Comparison of ENCODE assay signal across 22 cellular contexts in genomic region chr4:8257854-8258253, GRCh38. TPM values are rescaled to one million over a fixed set of nuclear protein-coding genes. Genes with fewer than 3 reads are reported as not detected.
A peak's percentile ranks its signal among the peaks of the same experiment; 100 is the strongest.
DNase-seq lines count a peak whose midpoint lies in the region; ATAC-seq and TF ChIP-seq lines count a peak whose summit lies in the region.
"Had no signal": no experiment of that assay in that cellular context is flagged by ENCODE, and none has a peak within 500 bp of the region (broad histone marks: within the 10 kb centered on the region; RNA-seq: fewer than 3 reads in every experiment).

No MANE protein-coding gene starts in this region.

- peaks cover 51 to 61% (median 59%) of the 10 kb centered on the region in 10 experiments for H3K4me1 ChIP-seq in BLaER1 treated with 17β-estradiol and CSF1 and Interleukin-3, amounts not matched to agents 10 nM and 100 nM
- peaks cover 44 to 46% of the 10 kb centered on the region in 2 experiments for H3K4me1 ChIP-seq in trophoblast cell (ENCODE audit: control insufficient read depth in 1 of 2, insufficient read depth in 2 of 2, low read length in 2 of 2)
- no peaks in the 10 kb centered on the region for H3K4me1 ChIP-seq in CD8-positive, alpha-beta T cell (ENCODE audit: insufficient read depth, low read length)
- peaks cover 0 to 3% of the 10 kb centered on the region in 2 donors for H3K4me1 ChIP-seq in adrenal gland (replicated peaks in 1 of 2)
- H3K4me1 ChIP-seq: BE2C had no signal

- TF ChIP-seq POLR2A in adrenal gland (IDR thresholded peaks at IDR 0.05): no peak

- no peak overlapping the region for H3K27ac ChIP-seq in BLaER1 treated with 17β-estradiol and CSF1 and Interleukin-3, amounts not matched to agents 10 nM and 100 nM
- H3K27ac ChIP-seq in trophoblast cell (ENCODE audit: low read depth, low read length) (no peak overlapping the region), adrenal gland (no peak overlapping the region)
- no peak overlapping the region for H3K27ac ChIP-seq in CD8-positive, alpha-beta T cell (ENCODE audit: low read depth, low read length)
- H3K27ac ChIP-seq: A549, C4-2B had no signal

- H3K36me3 ChIP-seq in BLaER1 treated with 17β-estradiol and CSF1 and Interleukin-3, amounts not matched to agents 10 nM and 100 nM: no peaks in the 10 kb centered on the region
- H3K36me3 ChIP-seq in trophoblast cell (ENCODE audit: control insufficient read depth in 1 of 2, insufficient read depth in 2 of 2, low read length in 2 of 2) (no peaks in the 10 kb centered on the region), adrenal gland (replicated peaks in 1 of 2) (no peaks in the 10 kb centered on the region)
- no peaks in the 10 kb centered on the region for H3K36me3 ChIP-seq in CD8-positive, alpha-beta T cell (ENCODE audit: insufficient read depth, low read length)
- H3K36me3 ChIP-seq: BE2C had no signal

- H3K4me3 ChIP-seq in BLaER1 treated with 17β-estradiol and CSF1 and Interleukin-3, amounts not matched to agents 10 nM and 100 nM: no peak overlapping the region
- H3K4me3 ChIP-seq in trophoblast cell (ENCODE audit: low read depth, low read length): no peak overlapping the region
- no peak overlapping the region for H3K4me3 ChIP-seq in CD8-positive, alpha-beta T cell (ENCODE audit: low read depth, low read length)
- no peak overlapping the region for H3K4me3 ChIP-seq in adrenal gland
- H3K4me3 ChIP-seq: A549, GM12878, GM23338 had no signal

- H4K20me1 ChIP-seq in BLaER1 treated with 17β-estradiol and CSF1 and Interleukin-3, amounts not matched to agents 10 nM and 100 nM: no peaks in the 10 kb centered on the region

- H3K36me3 Mint-ChIP-seq in chondrocyte (ENCODE audit: low read depth): no peaks in the 10 kb centered on the region
- H3K36me3 Mint-ChIP-seq in CD8-positive, alpha-beta T cell: no peaks in the 10 kb centered on the region
- H3K36me3 Mint-ChIP-seq: CD4-positive, CD25-positive, alpha-beta regulatory T cell; CD8-positive, alpha-beta memory T cell had no signal

- H2AFZ ChIP-seq in trophoblast cell (ENCODE audit: insufficient read depth, low read length, poor library complexity): no peak overlapping the region
- H2AFZ ChIP-seq: GM23338 had no signal

- TF ChIP-seq CTCF in chondrocyte (IDR thresholded peaks at IDR 0.05) (no peak), adrenal gland (IDR thresholded peaks at IDR 0.05) (no peak)
- TF ChIP-seq CTCF in CD8-positive, alpha-beta T cell (IDR thresholded peaks at IDR 0.05): no peak

- no peak overlapping the region for H3K4ac ChIP-seq in trophoblast cell (ENCODE audit: low read depth, low read length)

- H3K9me3 ChIP-seq in BLaER1 treated with 17β-estradiol and CSF1 and Interleukin-3, amounts not matched to agents 10 nM and 100 nM (replicated peaks in 1 of 11): no peaks in the 10 kb centered on the region
- H3K9me3 ChIP-seq in trophoblast cell (ENCODE audit: insufficient read depth, low read depth, low read length) (peaks cover 4% of the 10 kb centered on the region), adrenal gland (replicated peaks in 1 of 3) (no peaks in the 10 kb centered on the region)
- H3K9me3 ChIP-seq in CD8-positive, alpha-beta T cell (ENCODE audit: low read length): no peaks in the 10 kb centered on the region
- H3K9me3 ChIP-seq: A549, BE2C had no signal

- peak overlapping the region; percentile 31 for H2BK120ac ChIP-seq in trophoblast cell (ENCODE audit: insufficient read depth, low read length, poor library complexity)

- peak overlapping the region; percentile 59 for H2BK12ac ChIP-seq in trophoblast cell (ENCODE audit: low read length)

- H3K27ac Mint-ChIP-seq in chondrocyte (ENCODE audit: unreplicated experiment): peak overlapping the region; percentile 22
- no peak overlapping the region for H3K27ac Mint-ChIP-seq in CD8-positive, alpha-beta T cell
- H3K27ac Mint-ChIP-seq: CD4-positive, CD25-positive, alpha-beta regulatory T cell; GM23338; H9 had no signal

- no peak overlapping the region for H3K18ac ChIP-seq in trophoblast cell (ENCODE audit: low read length)

- POLR2A ChIA-PET in CD8-positive, alpha-beta T cell (lab: Charles Lee): no interaction called here

- peaks cover 52% of the 10 kb centered on the region for H3K79me1 ChIP-seq in trophoblast cell (ENCODE audit: low read length)

- H3K4me2 ChIP-seq in BLaER1 treated with 17β-estradiol and CSF1 and Interleukin-3, amounts not matched to agents 10 nM and 100 nM: peak overlapping the region; percentile 21 to 92 (median 70); a peak in 20 of 22 replicates
- H3K4me2 ChIP-seq in trophoblast cell (ENCODE audit: low read length): no peak overlapping the region
- H3K4me2 ChIP-seq: A549, GM23338 had no signal

- peak overlapping the region; percentile 44 for H2AK5ac ChIP-seq in trophoblast cell (ENCODE audit: low read length)

- no peaks in the 10 kb centered on the region for H3K9me3 Mint-ChIP-seq in chondrocyte (ENCODE audit: low read depth)
- H3K9me3 Mint-ChIP-seq in CD8-positive, alpha-beta T cell: no peaks in the 10 kb centered on the region
- H3K9me3 Mint-ChIP-seq: CD4-positive, CD25-positive, alpha-beta regulatory T cell; CD8-positive, alpha-beta memory T cell had no signal

- no peak overlapping the region for H2BK5ac ChIP-seq in trophoblast cell (ENCODE audit: low read depth, low read length, poor library complexity)

- no peaks in the 10 kb centered on the region for H3K27me3 ChIP-seq in BLaER1 treated with 17β-estradiol and CSF1 and Interleukin-3, amounts not matched to agents 10 nM and 100 nM
- H3K27me3 ChIP-seq in trophoblast cell (ENCODE audit: insufficient read depth, low read length): no peaks in the 10 kb centered on the region
- no peaks in the 10 kb centered on the region for H3K27me3 ChIP-seq in CD8-positive, alpha-beta T cell (ENCODE audit: insufficient read depth, low read length)
- H3K27me3 ChIP-seq in adrenal gland: no peaks in the 10 kb centered on the region
- H3K27me3 ChIP-seq: BE2C had no signal

- H3K4me1 Mint-ChIP-seq in chondrocyte (ENCODE audit: low read depth): peaks cover 29% of the 10 kb centered on the region
- H3K4me1 Mint-ChIP-seq in CD8-positive, alpha-beta T cell (ENCODE audit: low read depth): no peaks in the 10 kb centered on the region
- H3K4me1 Mint-ChIP-seq: CD8-positive, alpha-beta memory T cell had no signal

- CTCF ChIA-PET in CD8-positive, alpha-beta T cell (lab: Charles Lee): interaction anchor here (0.9 kb wide), 1 partner anchor 101 kb away, joined by 3 read pairs; no protein-coding TSS in a partner anchor

- in situ Hi-C loops in SK-MEL-5 (cut with HindIII; ENCODE audit: low pct_unique_long_range_greater_than_20kb, low sequenced_read_pairs): no loop called here

- peaks cover 5% of the 10 kb centered on the region for H3K79me2 ChIP-seq in trophoblast cell (ENCODE audit: control insufficient read depth, insufficient read depth, low read length, poor library complexity)

- no peak overlapping the region for H3K9ac ChIP-seq in BLaER1 treated with 17β-estradiol and CSF1 and Interleukin-3, amounts not matched to agents 10 nM and 100 nM
- no peak overlapping the region for H3K9ac ChIP-seq in trophoblast cell (ENCODE audit: low read length)

- no CpG with 5 or more reads among the region's 4 CpGs for WGBS in trophoblast cell (ENCODE audit: extremely low coverage, insufficient coverage, insufficient read length)
- WGBS in adrenal gland, 4 donors: 70 to 80% (median 75%) methylated on average over 4 of the region's 4 CpGs

- no peak overlapping the region for H3K23ac ChIP-seq in trophoblast cell (ENCODE audit: low read length)

- intact Hi-C loops in CD8-positive, alpha-beta T cell (cut with DNase I, micrococcal nuclease): no loop called here
- intact Hi-C loops in adrenal gland (cut with DNase I): no loop called here

- no peak for ATAC-seq in CD8-positive, alpha-beta T cell
- no peak for ATAC-seq in GM21381 (IDR thresholded peaks at IDR 0.05; ENCODE audit: unreplicated experiment)
- ATAC-seq: A549, GM12878, GM23338, HCT116 had no signal

- DNase-seq in SK-MEL-5 (ENCODE audit: low read depth, low spot score) (peak; percentile 16), chondrocyte (ENCODE audit: low spot score) (no peak), trophoblast cell (no peak), adrenal gland (no peak)
- no peak for DNase-seq in CD8-positive, alpha-beta T cell
- DNase-seq: 8988T; ACHN; AML-193; BE2C; CD4-positive, CD25-positive, alpha-beta regulatory T cell; CD8-positive, alpha-beta memory T cell; DMS 273 treated with DMSO at 0.1 percent for 48 hours; DMS79; EL; H9 had no signal

- peak overlapping the region; percentile 49 for H4K91ac ChIP-seq in trophoblast cell (ENCODE audit: low read depth, low read length)

- no peak overlapping the region for H4K8ac ChIP-seq in trophoblast cell (ENCODE audit: low read depth, low read length)

- H3K4me3 Mint-ChIP-seq in chondrocyte (ENCODE audit: unreplicated experiment): no peak overlapping the region
- H3K4me3 Mint-ChIP-seq in CD8-positive, alpha-beta T cell: no peak overlapping the region
- H3K4me3 Mint-ChIP-seq: CD4-positive, CD25-positive, alpha-beta regulatory T cell; CD8-positive, alpha-beta memory T cell; GM23338; H9 had no signal

- no peaks in the 10 kb centered on the region for H3K27me3 Mint-ChIP-seq in chondrocyte (ENCODE audit: low read depth)
- no peaks in the 10 kb centered on the region for H3K27me3 Mint-ChIP-seq in CD8-positive, alpha-beta T cell (ENCODE audit: low read depth)

- H4K12ac ChIP-seq in trophoblast cell (ENCODE audit: low read depth, low read length): no peak overlapping the region

- H3K14ac ChIP-seq in trophoblast cell (ENCODE audit: low read length): no peak overlapping the region

RNA-seq across cellular contexts. Expression of gene HTRA3, which starts 11.7 kb away (rescaled TPM):
- total RNA-seq in SK-MEL-5 (2014; rRNA removed; shearing (Covaris generic)): 0.05 TPM in 1 of 2 replicates, not detected in the other
- polyA plus RNA-seq in SK-MEL-5 (2015; cell fraction: cytosol; rRNA removed): 0.10 TPM in 1 of 2 replicates, not detected in the other
- polyA plus RNA-seq in SK-MEL-5 (2015; cell fraction: nucleus; rRNA removed): not detected in 2 replicates
- total RNA-seq in chondrocyte (0.68 to 4.8 TPM (median 3.5 TPM) in 3 replicates), adrenal gland (10 to 100 TPM in 1 of 8 donors, 1 to 10 TPM in 7; 2.3 to 10.6 (median 4.0) TPM)
- polyA plus RNA-seq in trophoblast cell (2013): 31.1 and 33.0 TPM in 2 replicates
- total RNA-seq in CD8-positive, alpha-beta T cell: not detected
- polyA plus RNA-seq in adrenal gland: 10 to 100 TPM in 1 of 3 donors, 1 to 10 TPM in 2; 1.6 to 14.0 (median 4.0) TPM
- total RNA-seq: CD4-positive, CD25-positive, alpha-beta regulatory T cell; CD8-positive, alpha-beta memory T cell had no signal
- polyA plus RNA-seq: CD4-positive, CD25-positive, alpha-beta regulatory T cell; CD8-positive, alpha-beta memory T cell had no signal

RNA-seq across cellular contexts. Expression of gene SH3TC1, which starts 58.8 kb away (rescaled TPM):
- total RNA-seq in SK-MEL-5 (2014; rRNA removed; shearing (Covaris generic)): 23.7 and 31.6 TPM in 2 replicates
- polyA plus RNA-seq in SK-MEL-5 (2015; cell fraction: cytosol; rRNA removed): 21.2 and 23.3 TPM in 2 replicates
- polyA plus RNA-seq in SK-MEL-5 (2015; cell fraction: nucleus; rRNA removed): 61.1 and 97.6 TPM in 2 replicates
- 1.2 to 1.4 TPM (median 1.2 TPM) in 3 replicates for total RNA-seq in chondrocyte
- 12.8 and 13.1 TPM in 2 replicates for polyA plus RNA-seq in trophoblast cell (2013)
- total RNA-seq in CD8-positive, alpha-beta T cell: 100 to 1,000 TPM in 1 of 2 experiments, 10 to 100 TPM in 1; 90.7 to 102 TPM
- 10 to 100 TPM; 17.2 to 58.7 (median 26.3) TPM for total RNA-seq in adrenal gland
- 10 to 100 TPM in 2 of 3 donors, 1 to 10 TPM in 1; 1.5 to 28.0 (median 19.8) TPM for polyA plus RNA-seq in adrenal gland
- polyA plus RNA-seq: GM23338 had no signal
